ENCODE assay signal across 9 cellular contexts in genomic region chr22:43884600-43885318, GRCh38. TPM values are rescaled to one million over a fixed set of nuclear protein-coding genes. Genes with fewer than 3 reads are reported as not detected.
A peak's percentile ranks its signal among the peaks of the same experiment; 100 is the strongest.
DNase-seq lines count a peak whose midpoint lies in the region; ATAC-seq and TF ChIP-seq lines count a peak whose summit lies in the region.
"Had no signal": no experiment of that assay in that cellular context is flagged by ENCODE, and none has a peak within 500 bp of the region (broad histone marks: within the 10 kb centered on the region; RNA-seq: fewer than 3 reads in every experiment).

No MANE protein-coding gene starts in this region.

- H3K4me1 Mint-ChIP-seq in brain: no peaks in the 10 kb centered on the region

- H3K27me3 Mint-ChIP-seq in brain: peaks cover 31% of the 10 kb centered on the region

- H3K4me3 ChIP-seq in IMR-90 (ENCODE audit: insufficient read depth, low read depth, low read length): no peak overlapping the region

- H3K9ac ChIP-seq in IMR-90 (ENCODE audit: low read depth, low read length): no peak overlapping the region

- no peaks in the 10 kb centered on the region; the same call in 1 of the 2 replicates for H3K9me3 ChIP-seq in IMR-90 (ENCODE audit: control insufficient read depth, insufficient read depth, low read length)

- TF ChIP-seq POLR2A in IMR-90 (IDR thresholded peaks at IDR 0.05; ENCODE audit: low read depth, low read length): no peak

- TF ChIP-seq CTCF in IMR-90 (conservative IDR thresholded peaks at IDR 0.05; ENCODE audit: low read depth, low read length): peak; percentile 73
- peak; percentile 60 to 82 for TF ChIP-seq CTCF in brain (conservative IDR thresholded peaks at IDR 0.05)

- CTCF ChIA-PET in IMR-90 (lab: Yijun Ruan, JAX): interaction anchor here (0.5 to 1.4 kb wide), 8 partner anchors 8 to 491 kb away, joined by 3 to 7 read pairs (median 4); no protein-coding TSS in a partner anchor

- dilution Hi-C loops in IMR-90 (cut with HindIII; ENCODE audit: low sequenced_read_pairs, unreplicated experiment): no loop called here

- POLR2A ChIA-PET in IMR-90 (lab: Charles Lee; ENCODE audit: unreplicated experiment): no interaction called here

- H2AK9ac ChIP-seq in IMR-90 (replicated peaks; ENCODE audit: low read depth, low read length, poor library complexity): no peak overlapping the region

- no peak overlapping the region for H3K18ac ChIP-seq in IMR-90 (ENCODE audit: low read depth, low read length)

- H3K56ac ChIP-seq in IMR-90 (ENCODE audit: extremely low read depth, insufficient read depth, low read length): no peak overlapping the region

- no peaks in the 10 kb centered on the region for H3K4me1 ChIP-seq in IMR-90 (ENCODE audit: control insufficient read depth, insufficient read depth, low read length)

- 28% methylated on average over 12 of the region's 18 CpGs; no CpG with 5 or more reads in 1 of the 2 experiments for WGBS in IMR-90 (ENCODE audit: extremely low coverage in 2 of 2, insufficient read length in 1 of 2), 2 experiments

- no peaks in the 10 kb centered on the region for H3K36me3 ChIP-seq in IMR-90 (ENCODE audit: control insufficient read depth, insufficient read depth, low read length)

- ATAC-seq in GM19397 (IDR thresholded peaks at IDR 0.05; ENCODE audit: unreplicated experiment) (peak; percentile 56), IMR-90 (ENCODE audit: low read depth) (peak; percentile 82), GM19328 (IDR thresholded peaks at IDR 0.05; ENCODE audit: unreplicated experiment) (no peak)

- H4K91ac ChIP-seq in IMR-90 (ENCODE audit: insufficient read depth, low read depth, low read length): no peak overlapping the region

- no peak overlapping the region for H3K14ac ChIP-seq in IMR-90 (replicated peaks; ENCODE audit: low read depth, low read length)

- H2BK20ac ChIP-seq in IMR-90 (ENCODE audit: low read depth, low read length): no peak overlapping the region

- no peak overlapping the region for H2BK120ac ChIP-seq in IMR-90 (ENCODE audit: low read depth, low read length)

- H3K4me3 Mint-ChIP-seq in brain: no peak overlapping the region

- no peak overlapping the region for H3K4ac ChIP-seq in IMR-90 (ENCODE audit: low read depth, low read length)

- in situ Hi-C loops in IMR-90 (cut with MboI; ENCODE audit: low sequenced_read_pairs): no loop called here

- no peak overlapping the region for H3K23ac ChIP-seq in IMR-90 (ENCODE audit: low read depth, low read length)

- no TSS peak for BruUV-seq in IMR-90 (replicated peaks; lab: Mats Ljungman, UMichigan)

- no peak overlapping the region for H4K5ac ChIP-seq in IMR-90 (ENCODE audit: low read depth, low read length)

- H2AFZ ChIP-seq in IMR-90 (replicated peaks; ENCODE audit: low read length, poor library complexity): peak overlapping the region; percentile 74

- no peak overlapping the region for H4K8ac ChIP-seq in IMR-90 (ENCODE audit: low read depth in 2 of 2, low read length in 2 of 2)

- H3K4me2 ChIP-seq in IMR-90 (ENCODE audit: low read depth, low read length): no peak overlapping the region

- intact Hi-C loops in IMR-90 (cut with micrococcal nuclease): loop anchor here (1.0 to 5.0 kb wide), 2 partner anchors 63 to 496 kb away; no protein-coding TSS in a partner anchor

- H3K79me1 ChIP-seq in IMR-90 (ENCODE audit: low read depth in 1 of 2, low read length in 2 of 2): no peaks in the 10 kb centered on the region

- peak; percentile 72 for TF ChIP-seq RAD21 in IMR-90 (IDR thresholded peaks at IDR 0.05; ENCODE audit: low read length)

- H4K20me1 ChIP-seq in IMR-90 (ENCODE audit: insufficient read depth, low read length): no peaks in the 10 kb centered on the region

- peaks cover 0 to 12% (median 0%) of the 10 kb centered on the region in 5 experiments for H3K9me3 Mint-ChIP-seq in brain

- peaks cover 5% of the 10 kb centered on the region; the same call in 1 of the 2 replicates for H3K27me3 ChIP-seq in IMR-90 (ENCODE audit: control insufficient read depth, insufficient read depth, low read length)

- no peak overlapping the region for H2BK15ac ChIP-seq in IMR-90 (ENCODE audit: low read depth, low read length)

- H3K9me1 ChIP-seq in IMR-90 (ENCODE audit: insufficient read depth, low read length): no peaks in the 10 kb centered on the region

- no peaks in the 10 kb centered on the region for H3K36me3 Mint-ChIP-seq in brain

- DNase-seq in COR-L47 (lab: John Stamatoyannopoulos, UW) (peak; percentile 26), IMR-90 (peak; percentile 31), SW480 (ENCODE audit: low spot score) (peak; percentile 26), kidney tubule cell (ENCODE audit: low spot score) (peak; percentile 51)
- DNase-seq in stimulated activated CD8-positive, alpha-beta memory T cell treated with anti-CD3 and anti-CD28 coated beads, Interleukin-4, amount 100 ng/mL, for 24 hours (ENCODE audit: low read depth): peak; percentile 35

- no peak overlapping the region for H3K27ac ChIP-seq in IMR-90 (ENCODE audit: insufficient read depth, low read length)

- peak overlapping the region in 1 of 5 experiments; percentile 14 for H3K27ac Mint-ChIP-seq in brain

- H2AK5ac ChIP-seq in IMR-90 (ENCODE audit: low read depth, low read length): no peak overlapping the region

- no peak overlapping the region for H2BK5ac ChIP-seq in IMR-90 (ENCODE audit: low read depth, low read length, poor library complexity, severe bottlenecking)

TF ChIP-seq in IMR-90, 13 proteins besides CTCF, POLR2A, EP300 and RAD21:
- TF ChIP-seq SMC3 (IDR thresholded peaks at IDR 0.05; ENCODE audit: low read depth, low read length): peak; percentile 62
- no peak for TF ChIP-seq NFE2L2 (IDR thresholded peaks at IDR 0.05; ENCODE audit: low read depth, low read length)
- no peak for TF ChIP-seq USF2 (IDR thresholded peaks at IDR 0.05; ENCODE audit: low read depth, low read length)
- no peak for TF ChIP-seq BHLHE40 (IDR thresholded peaks at IDR 0.05; ENCODE audit: low read depth, low read length)
- no peak for TF ChIP-seq ELK1 (IDR thresholded peaks at IDR 0.05; ENCODE audit: borderline replicate concordance, low read depth, low read length)
- no peak for TF ChIP-seq FOS (IDR thresholded peaks at IDR 0.05; ENCODE audit: low read depth, low read length)
- no peak for TF ChIP-seq RFX5 (IDR thresholded peaks at IDR 0.05; ENCODE audit: low read depth, low read length)

RNA-seq across cellular contexts. Expression of gene PNPLA5, which starts 7.1 kb away (rescaled TPM):
- total RNA-seq in IMR-90 (2012; rRNA removed): 0.18 TPM in 1 of 2 replicates, not detected in the other
- 0.13 and 0.44 TPM in 2 replicates for polyA plus RNA-seq in IMR-90 (2012; rRNA removed)
- 0.29 and 0.50 TPM in 2 replicates for polyA plus RNA-seq in IMR-90 (2012; cell fraction: cytosol; rRNA removed)
- 0.65 TPM in 2 replicates for polyA plus RNA-seq in IMR-90 (2012; cell fraction: nucleus; rRNA removed; ENCODE audit: low replicate concordance)
- 0.24 TPM for polyA plus RNA-seq in brain (ENCODE audit: insufficient read depth, low read depth, low replicate concordance)
- total RNA-seq: pulmonary artery endothelial cell had no signal

RNA-seq across cellular contexts. Expression of gene SULT4A1, which starts 22.4 kb away (rescaled TPM):
- total RNA-seq in IMR-90 (2012; rRNA removed): 1.1 TPM in 2 replicates
- 4.8 and 5.2 TPM in 2 replicates for polyA plus RNA-seq in IMR-90 (2012; rRNA removed)
- 1.5 and 2.4 TPM in 2 replicates for polyA plus RNA-seq in IMR-90 (2012; cell fraction: cytosol; rRNA removed)
- polyA plus RNA-seq in IMR-90 (2012; cell fraction: nucleus; rRNA removed; ENCODE audit: low replicate concordance): 41.6 and 44.7 TPM in 2 replicates
- polyA plus RNA-seq in brain (ENCODE audit: insufficient read depth, low read depth, low replicate concordance): 41.8 TPM

RNA-seq across cellular contexts. Expression of gene PNPLA3, which starts 38.8 kb away (rescaled TPM):
- total RNA-seq in IMR-90 (2012; rRNA removed): 3.3 and 3.6 TPM in 2 replicates
- polyA plus RNA-seq in IMR-90 (2012; rRNA removed): 7.5 and 8.4 TPM in 2 replicates
- 3.1 and 4.0 TPM in 2 replicates for polyA plus RNA-seq in IMR-90 (2012; cell fraction: cytosol; rRNA removed)
- polyA plus RNA-seq in IMR-90 (2012; cell fraction: nucleus; rRNA removed; ENCODE audit: low replicate concordance): 25.4 and 30.2 TPM in 2 replicates
- 4.8 TPM for polyA plus RNA-seq in brain (ENCODE audit: insufficient read depth, low read depth, low replicate concordance)
